Comparison of ENCODE assay signal across 8 cellular contexts in the genomic region with DNA sequence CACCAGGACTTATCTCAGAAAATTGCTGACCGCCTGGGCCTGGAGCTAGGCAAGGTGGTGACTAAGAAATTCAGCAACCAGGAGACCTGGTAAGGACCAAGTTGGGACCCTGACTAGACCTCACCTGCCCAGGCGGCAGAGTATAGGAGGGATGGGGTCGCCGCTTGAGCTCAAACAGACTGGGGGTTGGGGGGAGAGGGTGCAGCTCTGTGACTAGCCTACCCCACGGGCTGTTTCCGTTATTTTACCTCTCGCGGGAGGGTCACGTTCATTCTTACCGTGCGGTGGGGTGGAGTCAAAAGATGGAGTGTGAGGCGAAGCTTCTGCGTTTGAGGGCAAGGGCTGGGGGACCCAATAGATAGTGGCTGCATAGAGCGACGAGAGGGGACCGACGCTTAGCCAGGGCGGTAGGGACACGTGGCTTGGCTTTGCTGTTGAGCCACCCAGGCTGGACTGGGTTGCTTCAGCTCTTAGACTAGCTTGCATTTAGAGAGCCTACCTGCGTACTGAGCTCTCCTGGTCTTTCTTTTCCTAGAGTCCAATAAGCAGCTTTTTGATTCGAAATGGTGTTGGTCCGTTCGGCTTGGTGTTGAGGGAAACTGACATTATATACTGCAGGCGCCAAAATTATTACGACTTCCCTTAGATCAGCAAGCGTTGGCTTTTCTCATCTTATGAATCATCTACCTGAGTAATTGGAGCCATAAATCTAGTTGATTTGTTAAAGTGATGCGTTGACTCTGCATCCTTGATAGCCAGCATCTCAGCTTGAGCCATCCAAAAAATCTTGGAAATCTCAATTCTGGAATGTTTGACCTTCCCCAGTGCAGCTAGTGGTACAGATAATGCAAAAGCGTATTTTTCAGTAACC. TPM values are rescaled to one million over a fixed set of nuclear protein-coding genes. Genes with fewer than 3 reads are reported as not detected.
DNase-seq lines count a peak whose midpoint lies in the region; ATAC-seq, FAIRE-seq and TF ChIP-seq lines count a peak whose summit lies in the region.

No MANE protein-coding gene starts in this region.

- no peaks in the 10 kb centered on the region for H3K79me1 ChIP-seq in trophoblast cell (ENCODE audit: low read length)

- no peak overlapping the region for H3K14ac ChIP-seq in trophoblast cell (ENCODE audit: low read length)

- TF ChIP-seq CTCF in CD4-positive, alpha-beta T cell (IDR thresholded peaks at IDR 0.05): no peak
- no peak for TF ChIP-seq CTCF in cardiac muscle cell (IDR thresholded peaks at IDR 0.05; ENCODE audit: low read depth, low read length)

- H2AK5ac ChIP-seq in trophoblast cell (ENCODE audit: low read length): no peak overlapping the region

- peak overlapping the region; percentile 63 for H2AFZ ChIP-seq in trophoblast cell (ENCODE audit: insufficient read depth, low read length, poor library complexity)

- intact Hi-C loops in CD4-positive, alpha-beta T cell (cut with DNase I, micrococcal nuclease): loop anchor here (1.0 to 10.0 kb wide), 3 partner anchors 88 to 632 kb away; no protein-coding TSS in a partner anchor
- intact Hi-C loops in activated naive CD4-positive, alpha-beta T cell treated with anti-CD3 and anti-CD28 coated beads for 36 hours (cut with micrococcal nuclease): loop anchor here (1.0 to 5.0 kb wide), 14 partner anchors 26 to 1017 kb away; partner anchors contain the start of genes ATG4A, DNAAF6, MID2 and MORC4

- H3K4ac ChIP-seq in trophoblast cell (ENCODE audit: low read depth, low read length): no peak overlapping the region

- DNase-seq in CD4-positive, alpha-beta T cell: peak; percentile 16 to 52 (median 32)
- DNase-seq in RCC 7860 (ENCODE audit: low spot score) (peak; percentile 20), cardiac muscle cell (ENCODE audit: low read depth in 1 of 2, low spot score in 1 of 2) (peak; percentile 30 to 64), trophoblast cell (peak; percentile 4 to 69), urothelium cell line (ENCODE audit: low spot score) (peak; percentile 6)
- peak; percentile 67 for DNase-seq in activated naive CD4-positive, alpha-beta T cell treated with anti-CD3 and anti-CD28 coated beads for 36 hours

- peaks cover 46% of the 10 kb centered on the region for H3K4me1 Mint-ChIP-seq in CD4-positive, alpha-beta T cell (ENCODE audit: low read depth)
- H3K4me1 Mint-ChIP-seq in activated naive CD4-positive, alpha-beta T cell treated with anti-CD3 and anti-CD28 coated beads for 36 hours (ENCODE audit: low read depth): peaks cover 26% of the 10 kb centered on the region

- H3K36me3 ChIP-seq in cardiac muscle cell (no peaks in the 10 kb centered on the region), trophoblast cell (ENCODE audit: control insufficient read depth in 1 of 2, insufficient read depth in 2 of 2, low read length in 2 of 2) (no peaks in the 10 kb centered on the region)

- H4K91ac ChIP-seq in trophoblast cell (ENCODE audit: low read depth, low read length): no peak overlapping the region

- POLR2A ChIA-PET in CD4-positive, alpha-beta T cell (lab: Charles Lee): interaction anchor here (0.9 to 2.5 kb wide), 18 partner anchors 9 to 629 kb away, joined by 3 to 33 read pairs (median 8); partner anchors contain the start of genes ATG4A, MID2, MORC4 and NCBP2L

- no CpG with 5 or more reads among the region's 28 CpGs for WGBS in trophoblast cell (ENCODE audit: extremely low coverage, insufficient coverage, insufficient read length)

- no peak overlapping the region for H3K23ac ChIP-seq in trophoblast cell (ENCODE audit: low read length)

- H3K36me3 Mint-ChIP-seq in CD4-positive, alpha-beta T cell (ENCODE audit: low read depth): peaks cover 11% of the 10 kb centered on the region
- peaks cover 6% of the 10 kb centered on the region for H3K36me3 Mint-ChIP-seq in activated naive CD4-positive, alpha-beta T cell treated with anti-CD3 and anti-CD28 coated beads for 36 hours (ENCODE audit: low read depth)

- peak overlapping the region; percentile 64 for H3K9ac ChIP-seq in trophoblast cell (ENCODE audit: low read length)

- no peak overlapping the region for H2BK5ac ChIP-seq in trophoblast cell (ENCODE audit: low read depth, low read length, poor library complexity)

- H3K4me3 Mint-ChIP-seq in CD4-positive, alpha-beta T cell: peak overlapping the region; percentile 97
- H3K4me3 Mint-ChIP-seq in activated naive CD4-positive, alpha-beta T cell treated with anti-CD3 and anti-CD28 coated beads for 36 hours: peak overlapping the region; percentile 91

- peak overlapping the region; percentile 86 for H3K4me3 ChIP-seq in cardiac muscle cell
- H3K4me3 ChIP-seq in trophoblast cell (ENCODE audit: low read depth, low read length): peak overlapping the region; percentile 85

- H3K27ac ChIP-seq in CD4-positive, alpha-beta T cell (ENCODE audit: low read depth, low read length): peak overlapping the region; percentile 70
- peak overlapping the region; percentile 86 for H3K27ac ChIP-seq in cardiac muscle cell
- no peak overlapping the region for H3K27ac ChIP-seq in trophoblast cell (ENCODE audit: low read depth, low read length)

- H3K79me2 ChIP-seq in trophoblast cell (ENCODE audit: control insufficient read depth, insufficient read depth, low read length, poor library complexity): no peaks in the 10 kb centered on the region

- peak; percentile 56 for ATAC-seq in CD4-positive, alpha-beta T cell (ENCODE audit: poor library complexity)
- ATAC-seq in GM19351 (IDR thresholded peaks at IDR 0.05; ENCODE audit: unreplicated experiment): peak; percentile 38
- ATAC-seq in HG03469 (IDR thresholded peaks at IDR 0.05; ENCODE audit: unreplicated experiment): peak; percentile 25

- H4K8ac ChIP-seq in trophoblast cell (ENCODE audit: low read depth, low read length): peak overlapping the region; percentile 35

- H3K4me1 ChIP-seq in cardiac muscle cell (ENCODE audit: low read depth): peaks cover 10% of the 10 kb centered on the region
- no peaks in the 10 kb centered on the region for H3K4me1 ChIP-seq in trophoblast cell (ENCODE audit: control insufficient read depth in 1 of 2, insufficient read depth in 2 of 2, low read length in 2 of 2)

- H4K12ac ChIP-seq in trophoblast cell (ENCODE audit: low read depth, low read length): peak overlapping the region; percentile 7

- H3K9me3 Mint-ChIP-seq in CD4-positive, alpha-beta T cell: no peaks in the 10 kb centered on the region
- H3K9me3 Mint-ChIP-seq in activated naive CD4-positive, alpha-beta T cell treated with anti-CD3 and anti-CD28 coated beads for 36 hours: no peaks in the 10 kb centered on the region

- H3K27me3 Mint-ChIP-seq in CD4-positive, alpha-beta T cell: no peaks in the 10 kb centered on the region
- H3K27me3 Mint-ChIP-seq in activated naive CD4-positive, alpha-beta T cell treated with anti-CD3 and anti-CD28 coated beads for 36 hours (ENCODE audit: low read depth): no peaks in the 10 kb centered on the region

- no peak overlapping the region for H2BK120ac ChIP-seq in trophoblast cell (ENCODE audit: insufficient read depth, low read length, poor library complexity)

- no peaks in the 10 kb centered on the region for H3K9me3 ChIP-seq in CD4-positive, alpha-beta T cell (ENCODE audit: control insufficient read depth, low read length)
- H3K9me3 ChIP-seq in cardiac muscle cell (ENCODE audit: low read depth): no peaks in the 10 kb centered on the region
- no peaks in the 10 kb centered on the region for H3K9me3 ChIP-seq in trophoblast cell (ENCODE audit: insufficient read depth, low read depth, low read length)

- FAIRE-seq in RCC 7860 (lab: Jason Lieb, UNC) (no peak), urothelium cell line (lab: Jason Lieb, UNC) (no peak)

- H2BK12ac ChIP-seq in trophoblast cell (ENCODE audit: low read length): no peak overlapping the region

- H3K4me2 ChIP-seq in trophoblast cell (ENCODE audit: low read length): peak overlapping the region; percentile 96

- H3K27me3 ChIP-seq in CD4-positive, alpha-beta T cell (ENCODE audit: control insufficient read depth, insufficient read depth, low read length): no peaks in the 10 kb centered on the region
- H3K27me3 ChIP-seq in cardiac muscle cell (no peaks in the 10 kb centered on the region), trophoblast cell (ENCODE audit: insufficient read depth, low read length) (no peaks in the 10 kb centered on the region)

- peak overlapping the region; percentile 89 for H3K27ac Mint-ChIP-seq in CD4-positive, alpha-beta T cell
- H3K27ac Mint-ChIP-seq in activated naive CD4-positive, alpha-beta T cell treated with anti-CD3 and anti-CD28 coated beads for 36 hours: peak overlapping the region; percentile 95

- CTCF ChIA-PET in CD4-positive, alpha-beta T cell (lab: Charles Lee): interaction anchor here (1.4 to 1.5 kb wide), 3 partner anchors 26 to 89 kb away, joined by 3 to 8 read pairs (median 5); no protein-coding TSS in a partner anchor
- CTCF ChIA-PET in activated naive CD4-positive, alpha-beta T cell treated with anti-CD3 and anti-CD28 coated beads for 36 hours (lab: Charles Lee): interaction anchor here (0.6 to 2.1 kb wide), 7 partner anchors 26 to 391 kb away, joined by 3 to 8 read pairs (median 4); no protein-coding TSS in a partner anchor

- no peak overlapping the region for H3K18ac ChIP-seq in trophoblast cell (ENCODE audit: low read length)

RNA-seq across cellular contexts. Expression of gene PRPS1, which starts 0.6 kb away (rescaled TPM):
- 10 to 100 TPM; 66.5 to 70.4 TPM for total RNA-seq in CD4-positive, alpha-beta T cell
- 100 to 1,000 TPM; 195 to 196 TPM for total RNA-seq in activated naive CD4-positive, alpha-beta T cell treated with anti-CD3 and anti-CD28 coated beads for 36 hours
- total RNA-seq in cardiac muscle cell: 75.4 and 82.6 TPM in 2 replicates
- 78.7 and 79.1 TPM in 2 replicates for polyA plus RNA-seq in cardiac muscle cell
- polyA plus RNA-seq in trophoblast cell (2013): 12.3 and 13.8 TPM in 2 replicates

Comparison
In these comparisons a context has a peak if more than half of its experiments do, and no peak if none do; other contexts are left out.
1. DNase-seq: peak in every context shown above with its lines; median percentile 67 in activated naive CD4-positive, alpha-beta T cell treated with anti-CD3 and anti-CD28 coated beads for 36 hours; 47 in cardiac muscle cell; 36 in trophoblast cell; 32 in CD4-positive, alpha-beta T cell; 20 in RCC 7860; 6 in urothelium cell line.